15 cellular contexts compared by ENCODE assay signal in genomic region chrX:38807873-38808272, GRCh38. TPM values are rescaled to one million over a fixed set of nuclear protein-coding genes. Genes with fewer than 3 reads are reported as not detected.
DNase-seq lines count a peak whose midpoint lies in the region; ATAC-seq and TF ChIP-seq lines count a peak whose summit lies in the region.
"Had no signal": no experiment of that assay in that cellular context is flagged by ENCODE, and none has a peak within 500 bp of the region (broad histone marks: within the 10 kb centered on the region; RNA-seq: fewer than 3 reads in every experiment).

No MANE protein-coding gene starts in this region.

- POLR2A ChIA-PET in activated CD8-positive, alpha-beta T cell treated with anti-CD3 and anti-CD28 coated beads, Interleukin-2, amount 10 ng/mL, durations not matched to agents 7 days and 5 days (lab: Charles Lee), result interaction anchor here (4.4 kb wide), 1 partner anchor 9 kb away, joined by 26 read pairs; no protein-coding TSS in a partner anchor

- no peak overlapping the region for H2AFZ ChIP-seq in GM23338

- H3K9me3 ChIP-seq in BLaER1 treated with 17β-estradiol and CSF1 and Interleukin-3, amounts not matched to agents 10 nM and 100 nM (replicated peaks in 1 of 11), result peaks cover 13 to 26% (median 20%) of the 10 kb centered on the region in 11 experiments; a peak in 21 of 22 replicates
- no peaks in the 10 kb centered on the region for H3K9me3 ChIP-seq in iPS-20b (ENCODE audit: insufficient read depth, low read depth, low read length)
- H3K9me3 ChIP-seq: body of pancreas had no signal

- H3K4me2 ChIP-seq in BLaER1 treated with 17β-estradiol and CSF1 and Interleukin-3, amounts not matched to agents 10 nM and 100 nM, result peak overlapping the region; percentile 60 to 89 (median 76); a peak in 21 of 22 replicates
- H3K4me2 ChIP-seq in GM23338, result peak overlapping the region; percentile 81

- peaks cover 9 to 21% (median 11%) of the 10 kb centered on the region in 11 experiments; a peak in 21 of 22 replicates for H3K36me3 ChIP-seq in BLaER1 treated with 17β-estradiol and CSF1 and Interleukin-3, amounts not matched to agents 10 nM and 100 nM
- H3K36me3 ChIP-seq in GM23338 (ENCODE audit: insufficient read depth) (peaks cover 6% of the 10 kb centered on the region; the same call in 1 of the 2 replicates), iPS-20b (ENCODE audit: insufficient read depth, low read depth, low read length) (peaks cover 23% of the 10 kb centered on the region; the same call in 1 of the 2 replicates)

- no peak for TF ChIP-seq CTCF in GM23338 (conservative IDR thresholded peaks at IDR 0.05; ENCODE audit: low read depth in 2 of 2)

- intact Hi-C loops in left cardiac atrium (cut with DNase I), result loop anchor here in 1 of 2 donors (5.0 kb wide), 1 partner anchor 174 kb away; no protein-coding TSS in a partner anchor

- H3K27ac Mint-ChIP-seq in GM23338, result peak overlapping the region; percentile 93; the same call in 1 of the 2 replicates
- peak overlapping the region; percentile 74 for H3K27ac Mint-ChIP-seq in activated CD8-positive, alpha-beta T cell treated with anti-CD3 and anti-CD28 coated beads, Interleukin-2, amount 10 ng/mL, durations not matched to agents 7 days and 5 days

- peaks cover 31 to 50% (median 44%) of the 10 kb centered on the region in 10 experiments for H3K4me1 ChIP-seq in BLaER1 treated with 17β-estradiol and CSF1 and Interleukin-3, amounts not matched to agents 10 nM and 100 nM
- H3K4me1 ChIP-seq in GM23338 (ENCODE audit: insufficient read depth) (peaks cover 14% of the 10 kb centered on the region), iPS-20b (ENCODE audit: insufficient read depth, low read length) (no peaks in the 10 kb centered on the region)

- H3K79me2 ChIP-seq in GM23338 (replicated peaks; ENCODE audit: insufficient read depth), result peaks cover 37% of the 10 kb centered on the region

- peaks cover 8% of the 10 kb centered on the region for H3K27me3 Mint-ChIP-seq in GM23338 (ENCODE audit: insufficient read depth, low read depth, poor library complexity)
- no peaks in the 10 kb centered on the region for H3K27me3 Mint-ChIP-seq in activated CD8-positive, alpha-beta T cell treated with anti-CD3 and anti-CD28 coated beads, Interleukin-2, amount 10 ng/mL, durations not matched to agents 7 days and 5 days (ENCODE audit: low read depth)
- H3K27me3 Mint-ChIP-seq: progenitor cell of endocrine pancreas had no signal

- CTCF ChIA-PET in activated CD8-positive, alpha-beta T cell treated with anti-CD3 and anti-CD28 coated beads, Interleukin-2, amount 10 ng/mL, durations not matched to agents 7 days and 5 days (lab: Charles Lee), result interaction anchor here (1.8 kb wide), 1 partner anchor 9 kb away, joined by 12 read pairs; no protein-coding TSS in a partner anchor

- H3K4me3 ChIP-seq in BLaER1 treated with 17β-estradiol and CSF1 and Interleukin-3, amounts not matched to agents 10 nM and 100 nM, result peak overlapping the region in 8 of 10 experiments; percentile 78 to 86 (median 84); a peak in 12 of 20 replicates
- H3K4me3 ChIP-seq in GM23338, result peak overlapping the region; percentile 72; the same call in 1 of the 2 replicates
- peak overlapping the region; percentile 85; the same call in 1 of the 2 replicates for H3K4me3 ChIP-seq in iPS-20b (ENCODE audit: low read length)
- H3K4me3 ChIP-seq: body of pancreas had no signal

- H3K9ac ChIP-seq in BLaER1 treated with 17β-estradiol and CSF1 and Interleukin-3, amounts not matched to agents 10 nM and 100 nM, result peak overlapping the region in 7 of 11 experiments; percentile 92 to 97 (median 95); a peak in 11 of 22 replicates
- peak overlapping the region; percentile 95; the same call in 1 of the 2 replicates for H3K9ac ChIP-seq in iPS-20b (ENCODE audit: low read depth, low read length)

- no peaks in the 10 kb centered on the region for H3K27me3 ChIP-seq in BLaER1 treated with 17β-estradiol and CSF1 and Interleukin-3, amounts not matched to agents 10 nM and 100 nM
- H3K27me3 ChIP-seq in GM23338 (ENCODE audit: insufficient read depth) (no peaks in the 10 kb centered on the region), iPS-20b (ENCODE audit: insufficient read depth, low read length) (no peaks in the 10 kb centered on the region)
- H3K27me3 ChIP-seq: body of pancreas had no signal

- H3K36me3 Mint-ChIP-seq in GM23338 (ENCODE audit: low read depth), result peaks cover 38% of the 10 kb centered on the region
- H3K36me3 Mint-ChIP-seq in activated CD8-positive, alpha-beta T cell treated with anti-CD3 and anti-CD28 coated beads, Interleukin-2, amount 10 ng/mL, durations not matched to agents 7 days and 5 days (ENCODE audit: low read depth), result peaks cover 40% of the 10 kb centered on the region

- peaks cover 25% of the 10 kb centered on the region for H3K4me1 Mint-ChIP-seq in GM23338
- H3K4me1 Mint-ChIP-seq in activated CD8-positive, alpha-beta T cell treated with anti-CD3 and anti-CD28 coated beads, Interleukin-2, amount 10 ng/mL, durations not matched to agents 7 days and 5 days (ENCODE audit: low read depth), result peaks cover 46% of the 10 kb centered on the region

- H3K9me3 Mint-ChIP-seq in GM23338, result peaks cover 2% of the 10 kb centered on the region; the same call in 1 of the 3 replicates
- H3K9me3 Mint-ChIP-seq in activated CD8-positive, alpha-beta T cell treated with anti-CD3 and anti-CD28 coated beads, Interleukin-2, amount 10 ng/mL, durations not matched to agents 7 days and 5 days (ENCODE audit: insufficient read depth), result no peaks in the 10 kb centered on the region

- peak overlapping the region in 9 of 11 experiments; percentile 47 to 97 (median 95); a peak in 17 of 22 replicates for H3K27ac ChIP-seq in BLaER1 treated with 17β-estradiol and CSF1 and Interleukin-3, amounts not matched to agents 10 nM and 100 nM
- H3K27ac ChIP-seq in GM23338 (ENCODE audit: low read depth) (peak overlapping the region; percentile 93), iPS-20b (ENCODE audit: low read length) (no peak overlapping the region)

- peak; percentile 49 for DNase-seq in GM23338 (ENCODE audit: low spot score)
- no peak for DNase-seq in activated CD8-positive, alpha-beta T cell treated with anti-CD3 and anti-CD28 coated beads, Interleukin-2, amount 10 ng/mL, durations not matched to agents 7 days and 5 days
- no peak for DNase-seq in DMS79 treated with DMSO at 0.1 percent for 48 hours (lab: John Stamatoyannopoulos, UW)
- no peak for DNase-seq in left cardiac atrium
- DNase-seq: Calu3; GOT3; NCI-H2029; stimulated activated CD4-positive, alpha-beta T cell treated with anti-CD3 and anti-CD28 coated beads, Interleukin-4, amount 100 ng/mL, for 1 hour; SW 1271 had no signal

- H3K9me2 ChIP-seq in GM23338 (ENCODE audit: insufficient read depth), result no peaks in the 10 kb centered on the region

- ATAC-seq in GM23338 (no peak), HG02763 (IDR thresholded peaks at IDR 0.05; ENCODE audit: unreplicated experiment) (no peak), left cardiac atrium (no peak)
- ATAC-seq in activated CD8-positive, alpha-beta T cell treated with anti-CD3 and anti-CD28 coated beads, Interleukin-2, amount 10 ng/mL, durations not matched to agents 7 days and 5 days, result no peak
- ATAC-seq: body of pancreas had no signal

- H3F3A ChIP-seq in GM23338 (replicated peaks; ENCODE audit: low read depth), result no peaks in the 10 kb centered on the region

- 0 out of 22 replicates have a peak, but pooled peaks cover 0 to 4% (median 0%) of the 10 kb centered on the region in 11 experiments for H4K20me1 ChIP-seq in BLaER1 treated with 17β-estradiol and CSF1 and Interleukin-3, amounts not matched to agents 10 nM and 100 nM
- H4K20me1 ChIP-seq in GM23338 (replicated peaks; ENCODE audit: insufficient read depth), result no peaks in the 10 kb centered on the region

- peak overlapping the region; percentile 23; the same call in 1 of the 3 replicates for H3K4me3 Mint-ChIP-seq in GM23338
- peak overlapping the region; percentile 94 for H3K4me3 Mint-ChIP-seq in activated CD8-positive, alpha-beta T cell treated with anti-CD3 and anti-CD28 coated beads, Interleukin-2, amount 10 ng/mL, durations not matched to agents 7 days and 5 days
- H3K4me3 Mint-ChIP-seq: mesothelial cell of epicardium had no signal

TF ChIP-seq in GM23338, 12 proteins besides CTCF, POLR2A, EP300 and RAD21 (continues in another document):
- TF ChIP-seq JUNB (IDR thresholded peaks at IDR 0.05; ENCODE audit: unreplicated experiment) (no peak), CREB1 (CRISPR knock-in tag; IDR thresholded peaks at IDR 0.05; ENCODE audit: low read depth) (no peak)

RNA-seq across cellular contexts. Expression of gene MID1IP1, which starts 6.6 kb away (rescaled TPM):
- 155 and 161 TPM in 2 replicates for total RNA-seq in GM23338 (2014; rRNA removed; shearing (Covaris generic))
- polyA plus RNA-seq in GM23338 (2016; fragmentation: Nextera tagmentation; extraction: Ambion mirVana), result 26.1 and 28.5 TPM in 2 replicates
- total RNA-seq in activated CD8-positive, alpha-beta T cell treated with anti-CD3 and anti-CD28 coated beads, Interleukin-2, amount 10 ng/mL, durations not matched to agents 7 days and 5 days, result 10 to 100 TPM; 63.5 to 67.5 TPM
- total RNA-seq in left cardiac atrium, result 10 to 100 TPM; 30.8 to 34.4 TPM
